Comparison of ENCODE assay signal across 10 cellular contexts in the genomic region with DNA sequence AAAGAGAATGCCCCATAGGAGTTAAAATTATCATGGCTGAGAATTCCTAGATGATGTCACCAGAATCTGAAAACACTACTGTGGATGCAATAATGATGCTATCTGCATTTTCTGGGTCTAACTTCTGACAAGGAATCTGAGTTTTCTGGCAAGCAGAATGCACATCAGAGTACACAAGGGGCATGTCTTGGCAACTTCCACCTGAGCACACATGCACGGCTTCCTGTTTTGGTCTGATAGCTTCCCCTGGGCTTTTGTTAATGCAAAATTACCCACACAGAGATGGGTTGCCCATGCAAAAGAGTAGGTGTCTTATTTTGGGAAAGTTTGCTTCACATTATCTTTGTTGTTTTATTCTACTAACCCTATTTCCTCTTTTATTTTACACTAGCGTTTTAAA.
A peak's percentile ranks its signal among the peaks of the same experiment; 100 is the strongest.
DNase-seq lines count a peak whose midpoint lies in the region; ATAC-seq, FAIRE-seq and TF ChIP-seq lines count a peak whose summit lies in the region.
"Had no signal": no experiment of that assay in that cellular context is flagged by ENCODE, and none has a peak within 500 bp of the region (broad histone marks: within the 10 kb centered on the region; RNA-seq: fewer than 3 reads in every experiment).

No MANE protein-coding gene starts in this region.

- H3K27me3 ChIP-seq in bronchial epithelial cell (ENCODE audit: control insufficient read depth, insufficient read depth, low read length) (no peaks in the 10 kb centered on the region), ovary (no peaks in the 10 kb centered on the region), BE2C (no peaks in the 10 kb centered on the region)

- DNase-seq in bronchial epithelial cell (ENCODE audit: low read depth) (peak; percentile 76), NCI-H187 (lab: John Stamatoyannopoulos, UW) (no peak), ovary (no peak), BE2C (no peak), caudate nucleus (lab: John Stamatoyannopoulos, UW) (no peak)
- DNase-seq: endodermal cell, MM.1S had no signal

- peak; percentile 81 for ATAC-seq in GM18505 (IDR thresholded peaks at IDR 0.05; ENCODE audit: unreplicated experiment)
- ATAC-seq in GM21526 (IDR thresholded peaks at IDR 0.05; ENCODE audit: low FRiP score, unreplicated experiment) = peak; percentile 81
- peak; percentile 77 for ATAC-seq in HG03565 (IDR thresholded peaks at IDR 0.05; ENCODE audit: unreplicated experiment)

- FAIRE-seq in bronchial epithelial cell (lab: Jason Lieb, UNC) = no peak

- TF ChIP-seq EP300 in ovary (IDR thresholded peaks at IDR 0.05) = no peak

- no peaks in the 10 kb centered on the region for H3K36me3 ChIP-seq in bronchial epithelial cell (ENCODE audit: control insufficient read depth, insufficient read depth, low read length)
- H3K36me3 ChIP-seq in ovary = no peaks in the 10 kb centered on the region
- H3K36me3 ChIP-seq in BE2C = no peaks in the 10 kb centered on the region

- H3K27ac ChIP-seq in ovary (no peak overlapping the region), caudate nucleus (ENCODE audit: low read depth, low read length) (no peak overlapping the region)

- TF ChIP-seq POLR2A in GM18505 (IDR thresholded peaks at IDR 0.05; ENCODE audit: borderline replicate concordance, extremely low read depth, insufficient read depth, insufficient read length) (no peak), ovary (IDR thresholded peaks at IDR 0.05) (no peak)

- H3K4me1 ChIP-seq in ovary (ENCODE audit: insufficient read depth) = no peaks in the 10 kb centered on the region
- no peaks in the 10 kb centered on the region for H3K4me1 ChIP-seq in BE2C

- TF ChIP-seq CTCF in bronchial epithelial cell (IDR thresholded peaks at IDR 0.05; ENCODE audit: insufficient read depth, low read length, severe bottlenecking) (no peak), ovary (IDR thresholded peaks at IDR 0.05) (no peak), BE2C (IDR thresholded peaks at IDR 0.05; ENCODE audit: low read depth, low read length) (no peak)

- H3K9me3 ChIP-seq in ovary (no peaks in the 10 kb centered on the region), BE2C (no peaks in the 10 kb centered on the region)

- 7 to 33% (median 18%) methylated on average over 2 of the region's 2 CpGs for WGBS in ovary, 3 donors

- intact Hi-C loops in ovary (cut with DNase I) = no loop called here

- H3K4me3 ChIP-seq in bronchial epithelial cell (ENCODE audit: low read depth, low read length) (no peak overlapping the region), ovary (no peak overlapping the region), BE2C (ENCODE audit: low read depth, low read length) (no peak overlapping the region)
